In genomic region chr14:95128140-95128539, GRCh38 we compare ENCODE assay signal across 20 cellular contexts. TPM values are rescaled to one million over a fixed set of nuclear protein-coding genes. Genes with fewer than 3 reads are reported as not detected.
DNase-seq lines count a peak whose midpoint lies in the region; ATAC-seq, FAIRE-seq and TF ChIP-seq lines count a peak whose summit lies in the region.
"Had no signal": no experiment of that assay in that cellular context is flagged by ENCODE, and none has a peak within 500 bp of the region (broad histone marks: within the 10 kb centered on the region; RNA-seq: fewer than 3 reads in every experiment).

No MANE protein-coding gene starts in this region.

- intact Hi-C loops in HepG2 (cut with micrococcal nuclease; ENCODE audit: unreplicated experiment) (no loop called here), body of pancreas (cut with DNase I) (no loop called here), right lobe of liver (cut with DNase I) (no loop called here)

- H3K27ac Mint-ChIP-seq in endothelial cell (ENCODE audit: unreplicated experiment) = no peak overlapping the region

- no peaks in the 10 kb centered on the region for H3K9me3 Mint-ChIP-seq in endothelial cell (ENCODE audit: unreplicated experiment)

- TF ChIP-seq CTCF in liver (IDR thresholded peaks at IDR 0.05; ENCODE audit: low read depth, low read length, missing input control) (no peak), HepG2 (CRISPR knock-in tag; IDR thresholded peaks at IDR 0.05) (no peak), body of pancreas (IDR thresholded peaks at IDR 0.05) (no peak), right lobe of liver (IDR thresholded peaks at IDR 0.05) (no peak), endothelial cell (IDR thresholded peaks at IDR 0.05; ENCODE audit: unreplicated experiment) (no peak)

- CTCF ChIA-PET in HepG2 (lab: Yijun Ruan, JAX; ENCODE audit: low intra/inter-chr PET ratio, low total read pairs) = no interaction called here

- no peaks in the 10 kb centered on the region for H3K27me3 Mint-ChIP-seq in endothelial cell (ENCODE audit: unreplicated experiment)

- H3K79me2 ChIP-seq in HepG2 (ENCODE audit: insufficient read depth, low read length) = no peaks in the 10 kb centered on the region

- H3K4me3 ChIP-seq in liver (ENCODE audit: low read depth in 1 of 3, low read length in 3 of 3) (no peak overlapping the region), HepG2 (replicated peaks in 1 of 3; ENCODE audit: insufficient read depth in 1 of 3, low read depth in 2 of 3, low read length in 3 of 3) (no peak overlapping the region), body of pancreas (no peak overlapping the region), right lobe of liver (no peak overlapping the region)

- 65% methylated on average over 4 of the region's 4 CpGs for WGBS in liver
- 92% methylated on average over 4 of the region's 4 CpGs for WGBS in HepG2 (ENCODE audit: low lambda C conversion rate)
- WGBS in body of pancreas, 2 donors = 31 to 40% methylated on average over 4 of the region's 4 CpGs
- 71% methylated on average over 4 of the region's 4 CpGs for WGBS in right lobe of liver (ENCODE audit: insufficient coverage, low coverage, low lambda C conversion rate, missing lambda C conversion rate)

- ATAC-seq in HepG2 (no peak), body of pancreas (peak; percentile 88), right lobe of liver (peak; percentile 67 to 84 (median 76))
- ATAC-seq: PC-3 had no signal

- no peak for TF ChIP-seq POLR2A in HepG2 (IDR thresholded peaks at IDR 0.05; ENCODE audit: insufficient read depth in 1 of 2, low read depth in 2 of 2, low read length in 2 of 2)
- peak in 2 of 3 donors; percentile 21 to 34 for TF ChIP-seq POLR2A in body of pancreas (IDR thresholded peaks at IDR 0.05)
- TF ChIP-seq POLR2A in right lobe of liver (IDR thresholded peaks at IDR 0.05) = no peak

- peaks cover 6% of the 10 kb centered on the region for H3K4me1 Mint-ChIP-seq in endothelial cell (ENCODE audit: unreplicated experiment)

- H2AFZ ChIP-seq in HepG2 (ENCODE audit: low read length) = no peak overlapping the region

- H3K9me3 ChIP-seq in liver (ENCODE audit: control insufficient read depth in 4 of 4, low read length in 3 of 4) (no peaks in the 10 kb centered on the region), HepG2 (ENCODE audit: low read length) (no peaks in the 10 kb centered on the region), body of pancreas (no peaks in the 10 kb centered on the region), right lobe of liver (no peaks in the 10 kb centered on the region)

- POLR2A ChIA-PET in HepG2 (lab: Yijun Ruan, JAX) = no interaction called here

- no TSS peak for BruUV-seq in HepG2 (replicated peaks; lab: Mats Ljungman, UMichigan)

- FAIRE-seq in HepG2 (lab: Jason Lieb, UNC) = no peak

- TF ChIP-seq RAD21 in liver (IDR thresholded peaks at IDR 0.05) = no peak
- no peak for TF ChIP-seq RAD21 in HepG2 (CRISPR knock-in tag; IDR thresholded peaks at IDR 0.05)

- H3K27me3 ChIP-seq in liver (ENCODE audit: control insufficient read depth in 4 of 4, insufficient read depth in 4 of 4, low read length in 3 of 4) (no peaks in the 10 kb centered on the region), HepG2 (ENCODE audit: control insufficient read depth in 1 of 2, insufficient read depth in 2 of 2, low read length in 2 of 2) (no peaks in the 10 kb centered on the region; a peak in 1 of 5 replicates), body of pancreas (no peaks in the 10 kb centered on the region), right lobe of liver (no peaks in the 10 kb centered on the region)

- H3K9ac ChIP-seq in liver (ENCODE audit: low read depth in 1 of 2, low read length in 2 of 2) (no peak overlapping the region), HepG2 (ENCODE audit: insufficient read depth, low read depth, low read length) (no peak overlapping the region)

- TF ChIP-seq EP300 in HepG2 (IDR thresholded peaks at IDR 0.05; ENCODE audit: low read depth in 2 of 2, low read length in 2 of 2) (no peak), HepG2 (CRISPR knock-in tag; IDR thresholded peaks at IDR 0.05; ENCODE audit: borderline replicate concordance) (no peak)

- in situ Hi-C loops in HepG2 (cut with HindIII; ENCODE audit: extremely low pct_ligation_motif_present, low pct_unique_long_range_greater_than_20kb) = no loop called here

- H3K36me3 ChIP-seq in liver (ENCODE audit: control insufficient read depth in 4 of 4, insufficient read depth in 3 of 4, low read depth in 1 of 4, low read length in 3 of 4) (peaks cover 7 to 40% (median 13%) of the 10 kb centered on the region in 4 donors), HepG2 (replicated peaks in 1 of 2; ENCODE audit: control insufficient read depth in 1 of 2, insufficient read depth in 2 of 2, low read length in 2 of 2) (peaks cover 8 to 55% of the 10 kb centered on the region in 2 experiments), body of pancreas (replicated peaks in 1 of 2; ENCODE audit: insufficient read depth in 1 of 2, low read depth in 2 of 2) (peaks cover 0 to 5% of the 10 kb centered on the region in 2 donors), right lobe of liver (peaks cover 2 to 28% (median 16%) of the 10 kb centered on the region in 4 donors)

- H3K27ac ChIP-seq in liver (ENCODE audit: low read depth in 1 of 2, low read length in 2 of 2) = no peak overlapping the region
- no peak overlapping the region for H3K27ac ChIP-seq in HepG2 (ENCODE audit: extremely low read length, insufficient read depth, low read length)
- peak overlapping the region in 3 of 4 donors; percentile 53 to 70 (median 65) for H3K27ac ChIP-seq in body of pancreas
- peak overlapping the region in 1 of 3 donors; percentile 36 for H3K27ac ChIP-seq in right lobe of liver
- no peak overlapping the region for H3K27ac ChIP-seq in caudate nucleus (ENCODE audit: low read depth, low read length)
- H3K27ac ChIP-seq: C4-2B had no signal

- H3K4me2 ChIP-seq in HepG2 (ENCODE audit: low read depth, low read length) = no peak overlapping the region

- H4K20me1 ChIP-seq in HepG2 (ENCODE audit: insufficient read depth, low read length) = no peaks in the 10 kb centered on the region

- peaks cover 4% of the 10 kb centered on the region for H3K36me3 Mint-ChIP-seq in endothelial cell (ENCODE audit: low read depth, unreplicated experiment)

- H3K4me3 Mint-ChIP-seq in endothelial cell (ENCODE audit: unreplicated experiment) = no peak overlapping the region

- H3K4me1 ChIP-seq in liver (ENCODE audit: control insufficient read depth in 4 of 4, insufficient read depth in 4 of 4, low read length in 3 of 4) = peaks cover 2 to 12% (median 8%) of the 10 kb centered on the region in 4 donors
- peaks cover 15% of the 10 kb centered on the region for H3K4me1 ChIP-seq in HepG2 (ENCODE audit: insufficient read depth, low read length)
- H3K4me1 ChIP-seq in body of pancreas = peaks cover 32% of the 10 kb centered on the region
- H3K4me1 ChIP-seq in right lobe of liver = peaks cover 0 to 18% (median 0%) of the 10 kb centered on the region in 4 donors

- DNase-seq in HepG2 (ENCODE audit: low spot score) (no peak), body of pancreas (peak in 3 of 4 donors; percentile 15 to 32 (median 18)), right lobe of liver (no peak), caudate nucleus (lab: John Stamatoyannopoulos, UW) (no peak), NCI-H82 treated with DMSO at 0.1 percent for 48 hours (lab: John Stamatoyannopoulos, UW; ENCODE audit: unreplicated experiment) (no peak), endothelial cell (ENCODE audit: low spot score) (no peak), NCI-H2196 treated with DMSO at 0.1 percent for 48 hours (lab: John Stamatoyannopoulos, UW; ENCODE audit: unreplicated experiment) (no peak)
- DNase-seq: AML-193, DMS53, GDM1, KG1, NCI-H1092, NCI-H1436, NCI-H1930, NCI-H345, NCI-H526, PC-3, Right ventricle myocardium superior had no signal

TF ChIP-seq in liver, 16 proteins besides CTCF, POLR2A, EP300 and RAD21:
- TF ChIP-seq RXRA (IDR thresholded peaks at IDR 0.05) = no peak
- peak; percentile 17 to 32 for TF ChIP-seq JUND (IDR thresholded peaks at IDR 0.05)

TF ChIP-seq in HepG2, 621 proteins besides CTCF, POLR2A, EP300 and RAD21 (continues in another document):
- no peak for TF ChIP-seq TBP (CRISPR knock-in tag; IDR thresholded peaks at IDR 0.05)

RNA-seq across cellular contexts. Expression of gene DICER1, which starts 29.2 kb away (rescaled TPM):
- total RNA-seq in liver = 10 to 100 TPM; 29.8 to 43.6 TPM
- 10 to 100 TPM in 1 of 2 donors, 1 to 10 TPM in 1; 7.5 to 10.8 TPM for polyA plus RNA-seq in liver
- 61.9 and 88.8 TPM in 2 replicates for total RNA-seq in HepG2 (2016; rRNA removed; fragmentation: Illumina TruSeq; extraction: Trizol)
- total RNA-seq in HepG2 (2016; cell fraction: cytosol; rRNA removed; fragmentation: Illumina TruSeq; extraction: Trizol; ENCODE audit: low read depth) = 10.5 and 12.5 TPM in 2 replicates
- 56.8 and 81.5 TPM in 2 replicates for total RNA-seq in HepG2 (2016; cell fraction: insoluble cytoplasmic fraction; rRNA removed; fragmentation: Illumina TruSeq; extraction: Trizol)
- 28.2 and 32.1 TPM in 2 replicates for total RNA-seq in HepG2 (2016; cell fraction: membrane; rRNA removed; fragmentation: Illumina TruSeq; extraction: Trizol)
- 64.4 and 74.3 TPM in 2 replicates for total RNA-seq in HepG2 (2016; cell fraction: nucleus; rRNA removed; fragmentation: Illumina TruSeq; extraction: Trizol)
- polyA plus RNA-seq in HepG2 (2011; rRNA removed) = 23.6 and 31.8 TPM in 2 replicates
- 9.8 and 13.5 TPM in 2 replicates for polyA plus RNA-seq in HepG2 (2011; cell fraction: cytosol; rRNA removed)
- polyA plus RNA-seq in HepG2 (2011; cell fraction: nucleus; rRNA removed) = 29.6 and 34.3 TPM in 2 replicates
- polyA plus RNA-seq in HepG2 (2012) = 18.7 and 21.1 TPM in 2 replicates
- 0.61 and 1.1 TPM in 2 replicates for polyA plus RNA-seq in HepG2 (2016; cell fraction: cytosol; fragmentation: Illumina TruSeq; extraction: Trizol; ENCODE audit: low read depth)
- 33.8 and 35.8 TPM in 2 replicates for polyA plus RNA-seq in HepG2 (2016; cell fraction: insoluble cytoplasmic fraction; fragmentation: Illumina TruSeq; extraction: Trizol; ENCODE audit: low read depth)
- 3.3 and 3.9 TPM in 2 replicates for polyA plus RNA-seq in HepG2 (2016; cell fraction: membrane; fragmentation: Illumina TruSeq; extraction: Trizol; ENCODE audit: low read depth)
- 42.9 and 44.5 TPM in 2 replicates for polyA plus RNA-seq in HepG2 (2016; cell fraction: nucleus; fragmentation: Illumina TruSeq; extraction: Trizol; ENCODE audit: insufficient read depth, low read depth)
- polyA minus RNA-seq in HepG2 (2011; rRNA and poly(A)+ RNA removed; ENCODE audit: low replicate concordance) = 84.7 and 103 TPM in 2 replicates
- polyA minus RNA-seq in HepG2 (2011; cell fraction: cytosol; rRNA and poly(A)+ RNA removed) = 49.5 and 78.0 TPM in 2 replicates
- polyA minus RNA-seq in HepG2 (2011; cell fraction: nucleus; rRNA and poly(A)+ RNA removed) = 130 and 156 TPM in 2 replicates
- 10 to 100 TPM; 47.7 to 85.0 TPM for total RNA-seq in body of pancreas
- total RNA-seq in right lobe of liver = 10 to 100 TPM; 27.6 to 47.9 (median 30.3) TPM
- 69.2 TPM for total RNA-seq in endothelial cell (ENCODE audit: unreplicated experiment)

Comparison
In these comparisons a context has a peak if more than half of its experiments do, and no peak if none do; other contexts are left out.
1. H3K27ac ChIP-seq: peak in body of pancreas (3 of 4); none in liver (0 of 2), HepG2 (single experiment) and caudate nucleus (single experiment).
2. DNase-seq: peak in body of pancreas (3 of 4); none in HepG2 (single experiment), right lobe of liver (0 of 3), caudate nucleus (0 of 61), NCI-H82 treated with DMSO at 0.1 percent for 48 hours (single experiment), endothelial cell (single experiment) and NCI-H2196 treated with DMSO at 0.1 percent for 48 hours (single experiment).
3. POLR2A ChIP-seq: peak in body of pancreas (2 of 3); none in HepG2 (0 of 2) and right lobe of liver (single experiment).